Comparison of ENCODE assay signal across 25 cellular contexts in genomic region chr10:111034598-111035310, GRCh38. TPM values are rescaled to one million over a fixed set of nuclear protein-coding genes. Genes with fewer than 3 reads are reported as not detected.
DNase-seq lines count a peak whose midpoint lies in the region; FAIRE-seq and TF ChIP-seq lines count a peak whose summit lies in the region.
"Had no signal": no experiment of that assay in that cellular context is flagged by ENCODE, and none has a peak within 500 bp of the region (broad histone marks: within the 10 kb centered on the region; RNA-seq: fewer than 3 reads in every experiment).

No MANE protein-coding gene starts in this region.

- DNase-seq in EL (peak; percentile 53), HTR-8/SVneo (ENCODE audit: insufficient read length, low spot score) (peak; percentile 3), chondrocyte (ENCODE audit: low spot score) (no peak), non-pigmented ciliary epithelial cell (ENCODE audit: low read depth) (peak; percentile 10), amniotic stem cell (lab: John Stamatoyannopoulos, UW) (no peak), NCI-H82 (lab: John Stamatoyannopoulos, UW) (no peak), SHP77 (lab: John Stamatoyannopoulos, UW) (no peak)
- DNase-seq in stimulated activated CD4-positive, alpha-beta T cell treated with anti-CD3 and anti-CD28 coated beads, Interleukin-2, amount 100 ng/mL, for 48 hours: no peak
- DNase-seq: activated naive CD4-positive, alpha-beta T cell treated with Interleukin-2 at 50 U/mL for 16 hours; activated T-cell treated with anti-CD3 and anti-CD28 coated beads, Interleukin-2, amount 50 U/mL, for 48 hours; Caco-2; DND-41; GOT3; hypothalamus; MG63; NCI-H1436 treated with DMSO at 0.1 percent for 48 hours; NCI-H774; spleen; stimulated activated CD4-positive, alpha-beta T cell treated with anti-CD3 and anti-CD28 coated beads, Interleukin-4, amount 100 ng/mL, for 4 hours; stimulated activated naive CD8-positive, alpha-beta T cell treated with anti-CD3 and anti-CD28 coated beads, Interleukin-15, Interleukin-2, amounts not matched to agents 100 U/mL and 50 U/mL, for 24 hours; thyroid gland had no signal

- no peak for TF ChIP-seq CTCF in chondrocyte (IDR thresholded peaks at IDR 0.05)

- FAIRE-seq in HTR-8/SVneo (lab: Jason Lieb, UNC): no peak
- FAIRE-seq: frontal cortex, islet of Langerhans had no signal

- peak overlapping the region; percentile 54 for H3K27ac Mint-ChIP-seq in chondrocyte (ENCODE audit: unreplicated experiment)

- peaks cover 25% of the 10 kb centered on the region for H3K36me3 Mint-ChIP-seq in chondrocyte (ENCODE audit: low read depth)

- H3K4me1 Mint-ChIP-seq in chondrocyte (ENCODE audit: low read depth): peaks cover 21% of the 10 kb centered on the region

- H3K27me3 Mint-ChIP-seq in chondrocyte (ENCODE audit: low read depth): no peaks in the 10 kb centered on the region

- H3K4me3 Mint-ChIP-seq in chondrocyte (ENCODE audit: unreplicated experiment): no peak overlapping the region
- H3K4me3 Mint-ChIP-seq: central memory CD8-positive, alpha-beta T cell had no signal

- peaks cover 34% of the 10 kb centered on the region for H3K9me3 Mint-ChIP-seq in chondrocyte (ENCODE audit: low read depth)

RNA-seq across cellular contexts. Expression of gene ADRA2A, which starts 42.1 kb away (rescaled TPM):
- total RNA-seq in chondrocyte: 0.07 to 0.17 TPM in 2 of 3 replicates, not detected in the other
- total RNA-seq: activated CD8-positive, alpha-beta memory T cell treated with anti-CD3 and anti-CD28 coated beads for 36 hours had no signal

Comparison
In these comparisons a context has a peak if more than half of its experiments do, and no peak if none do; other contexts are left out.
1. DNase-seq: peak in EL (single experiment), HTR-8/SVneo (single experiment) and non-pigmented ciliary epithelial cell (single experiment); none in chondrocyte (single experiment), amniotic stem cell (single experiment), NCI-H82 (single experiment), stimulated activated CD4-positive, alpha-beta T cell treated with anti-CD3 and anti-CD28 coated beads, Interleukin-2, amount 100 ng/mL, for 48 hours (0 of 2) and SHP77 (0 of 2).